In genomic region chrX:56231706-56232105, GRCh38 we compare ENCODE assay signal across 1 cellular context.
TF ChIP-seq lines count a peak whose summit lies in the region.

No MANE protein-coding gene starts in this region.

TF ChIP-seq in SK-N-SH, 30 proteins besides CTCF, POLR2A, EP300 and RAD21 (continued from another document):
- TF ChIP-seq, protein P1, sequence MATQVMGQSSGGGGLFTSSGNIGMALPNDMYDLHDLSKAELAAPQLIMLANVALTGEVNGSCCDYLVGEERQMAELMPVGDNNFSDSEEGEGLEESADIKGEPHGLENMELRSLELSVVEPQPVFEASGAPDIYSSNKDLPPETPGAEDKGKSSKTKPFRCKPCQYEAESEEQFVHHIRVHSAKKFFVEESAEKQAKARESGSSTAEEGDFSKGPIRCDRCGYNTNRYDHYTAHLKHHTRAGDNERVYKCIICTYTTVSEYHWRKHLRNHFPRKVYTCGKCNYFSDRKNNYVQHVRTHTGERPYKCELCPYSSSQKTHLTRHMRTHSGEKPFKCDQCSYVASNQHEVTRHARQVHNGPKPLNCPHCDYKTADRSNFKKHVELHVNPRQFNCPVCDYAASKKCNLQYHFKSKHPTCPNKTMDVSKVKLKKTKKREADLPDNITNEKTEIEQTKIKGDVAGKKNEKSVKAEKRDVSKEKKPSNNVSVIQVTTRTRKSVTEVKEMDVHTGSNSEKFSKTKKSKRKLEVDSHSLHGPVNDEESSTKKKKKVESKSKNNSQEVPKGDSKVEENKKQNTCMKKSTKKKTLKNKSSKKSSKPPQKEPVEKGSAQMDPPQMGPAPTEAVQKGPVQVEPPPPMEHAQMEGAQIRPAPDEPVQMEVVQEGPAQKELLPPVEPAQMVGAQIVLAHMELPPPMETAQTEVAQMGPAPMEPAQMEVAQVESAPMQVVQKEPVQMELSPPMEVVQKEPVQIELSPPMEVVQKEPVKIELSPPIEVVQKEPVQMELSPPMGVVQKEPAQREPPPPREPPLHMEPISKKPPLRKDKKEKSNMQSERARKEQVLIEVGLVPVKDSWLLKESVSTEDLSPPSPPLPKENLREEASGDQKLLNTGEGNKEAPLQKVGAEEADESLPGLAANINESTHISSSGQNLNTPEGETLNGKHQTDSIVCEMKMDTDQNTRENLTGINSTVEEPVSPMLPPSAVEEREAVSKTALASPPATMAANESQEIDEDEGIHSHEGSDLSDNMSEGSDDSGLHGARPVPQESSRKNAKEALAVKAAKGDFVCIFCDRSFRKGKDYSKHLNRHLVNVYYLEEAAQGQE (IDR thresholded peaks at IDR 0.05; ENCODE audit: low read depth, low read length), result no peak
- TF ChIP-seq NFIC (IDR thresholded peaks at IDR 0.05; ENCODE audit: borderline replicate concordance), result no peak
- TF ChIP-seq RXRA (IDR thresholded peaks at IDR 0.05; ENCODE audit: borderline replicate concordance, low read depth), result no peak
- TF ChIP-seq GABPA (IDR thresholded peaks at IDR 0.05; ENCODE audit: low read depth), result no peak
